19 cellular contexts compared by ENCODE assay signal in the genomic region with DNA sequence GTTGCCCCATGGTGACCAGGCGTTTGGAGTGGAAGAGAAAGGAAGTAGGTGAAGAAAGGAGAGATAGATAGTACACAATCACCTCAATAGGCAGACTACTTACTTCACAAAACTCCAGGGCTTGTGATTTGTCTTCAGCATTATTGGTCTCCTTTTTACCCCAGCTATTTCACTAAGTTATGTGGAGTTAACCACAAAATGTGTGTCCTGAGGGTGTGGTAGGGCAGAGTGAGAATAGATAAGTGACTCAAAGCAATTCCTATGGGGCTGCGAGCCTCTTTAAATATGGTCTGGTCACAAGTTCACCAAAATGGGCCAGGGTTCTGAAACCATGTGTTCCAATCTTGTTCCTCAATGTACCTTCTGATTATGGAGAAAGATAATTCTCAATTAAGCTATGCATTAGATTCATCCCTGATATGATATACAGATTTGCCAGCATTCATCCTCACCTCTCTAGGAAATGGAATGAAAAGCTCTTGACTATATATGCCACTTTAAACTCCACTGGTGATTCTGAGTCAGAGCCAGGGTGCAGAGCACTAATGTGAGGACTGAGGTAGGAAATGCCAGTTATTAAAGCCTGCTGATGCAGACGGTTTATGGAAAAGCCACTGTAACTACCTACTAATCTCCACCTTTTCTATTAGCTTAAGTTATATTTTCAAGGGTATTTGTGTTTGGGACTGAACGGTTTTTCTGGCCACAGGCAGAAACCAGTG.
"Had no signal": no experiment of that assay in that cellular context is flagged by ENCODE, and none has a peak within 500 bp of the region (broad histone marks: within the 10 kb centered on the region; RNA-seq: fewer than 3 reads in every experiment).

No MANE protein-coding gene starts in this region.

- H3K4me3 ChIP-seq: coronary artery, esophagus squamous epithelium, lower lobe of right lung, tibial nerve had no signal

- H3K9me3 ChIP-seq: esophagus squamous epithelium, lower lobe of right lung had no signal

- H3K27ac ChIP-seq: coronary artery, esophagus squamous epithelium, lower lobe of right lung, parathyroid adenoma, tibial nerve, WERI-Rb-1 had no signal

- DNase-seq: activated CD4-positive, alpha-beta memory T cell treated with anti-CD3 and anti-CD28 coated beads, Interleukin-2, amount 10 ng/mL, durations not matched to agents 7 days and 5 days; activated CD4-positive, alpha-beta T cell treated with anti-CD3 and anti-CD28 coated beads for 36 hours; activated naive CD4-positive, alpha-beta T cell treated with anti-CD3 and anti-CD28 coated beads, Interleukin-2, amount 50 U/mL, for 16 hours; activated T-cell treated with anti-CD3 and anti-CD28 coated beads, Interleukin-2, amount 50 U/mL, for 24 hours; central memory CD4-positive, alpha-beta T cell; esophagus squamous epithelium; foreskin fibroblast; left cardiac atrium; lower lobe of right lung; midbrain; naive thymus-derived CD4-positive, alpha-beta T cell; stimulated activated CD4-positive, alpha-beta T cell treated with anti-CD3 and anti-CD28 coated beads, Interleukin-4, amount 100 ng/mL, for 24 hours; stimulated activated naive CD4-positive, alpha-beta T cell treated with Interleukin-2 at 50 U/mL for 16 hours; substantia nigra; SW 1271; WERI-Rb-1 had no signal

- H3K9ac ChIP-seq: parathyroid adenoma had no signal

- H3K27me3 ChIP-seq: esophagus squamous epithelium, tibial nerve had no signal

- ATAC-seq: activated CD4-positive, alpha-beta T cell treated with anti-CD3 and anti-CD28 coated beads for 36 hours; left cardiac atrium; lower lobe of right lung; naive thymus-derived CD4-positive, alpha-beta T cell had no signal

- H3K36me3 ChIP-seq: esophagus squamous epithelium, lower lobe of right lung, tibial nerve, WERI-Rb-1 had no signal

- H2AFZ ChIP-seq: parathyroid adenoma had no signal

- H3K79me2 ChIP-seq: parathyroid adenoma had no signal

- H3K4me1 ChIP-seq: esophagus squamous epithelium, lower lobe of right lung, parathyroid adenoma, tibial nerve had no signal
